17 cellular contexts compared by ENCODE assay signal in the genomic region with DNA sequence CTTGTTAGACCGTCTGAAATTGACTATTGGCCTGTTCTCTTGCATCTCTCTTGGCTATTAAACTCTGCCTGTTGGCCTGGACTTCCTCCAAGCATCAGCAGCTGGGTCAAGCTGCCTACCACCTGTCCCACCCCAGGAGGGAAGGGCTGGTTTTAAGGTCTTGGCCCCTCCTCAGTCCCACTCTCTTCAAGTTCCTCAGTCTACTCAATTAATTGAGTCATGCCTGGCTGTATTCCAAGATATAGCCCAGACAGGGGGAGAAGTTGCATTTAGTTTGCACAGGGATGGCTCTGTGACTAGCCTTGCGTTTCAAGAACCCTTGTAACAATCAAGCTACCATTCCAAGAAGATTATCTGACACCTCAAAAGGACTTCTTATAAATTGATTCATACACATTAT.
DNase-seq lines count a peak whose midpoint lies in the region; ATAC-seq and TF ChIP-seq lines count a peak whose summit lies in the region.
"Had no signal": no experiment of that assay in that cellular context is flagged by ENCODE, and none has a peak within 500 bp of the region (broad histone marks: within the 10 kb centered on the region; RNA-seq: fewer than 3 reads in every experiment).

No MANE protein-coding gene starts in this region.

- no peak overlapping the region for H3K27ac ChIP-seq in CD8-positive, alpha-beta T cell (ENCODE audit: low read depth, low read length)
- no peak overlapping the region for H3K27ac ChIP-seq in tibial nerve
- H3K27ac ChIP-seq: epithelial cell of prostate, right lobe of liver, tibial artery had no signal

- H3K27me3 Mint-ChIP-seq in CD8-positive, alpha-beta T cell (ENCODE audit: low read depth) = peaks cover 2% of the 10 kb centered on the region
- H3K27me3 Mint-ChIP-seq: activated CD8-positive, alpha-beta memory T cell treated with anti-CD3 and anti-CD28 coated beads, Interleukin-2, amount 10 ng/mL, durations not matched to agents 7 days and 5 days had no signal

- POLR2A ChIA-PET in CD8-positive, alpha-beta T cell (lab: Charles Lee) = no interaction called here

- H3K4me3 Mint-ChIP-seq in CD8-positive, alpha-beta T cell = no peak overlapping the region
- H3K4me3 Mint-ChIP-seq: activated CD8-positive, alpha-beta memory T cell treated with anti-CD3 and anti-CD28 coated beads, Interleukin-2, amount 10 ng/mL, durations not matched to agents 7 days and 5 days; activated naive CD8-positive, alpha-beta T cell treated with anti-CD3 and anti-CD28 coated beads for 36 hours had no signal

- H3K4me3 ChIP-seq in retinal pigment epithelial cell (ENCODE audit: low read length) = no peak overlapping the region
- no peak overlapping the region for H3K4me3 ChIP-seq in CD8-positive, alpha-beta T cell (ENCODE audit: low read depth, low read length)
- no peak overlapping the region for H3K4me3 ChIP-seq in tibial nerve
- H3K4me3 ChIP-seq: right lobe of liver, tibial artery had no signal

- no peak for TF ChIP-seq EP300 in tibial nerve (IDR thresholded peaks at IDR 0.05)

- no peaks in the 10 kb centered on the region for H3K27me3 ChIP-seq in CD8-positive, alpha-beta T cell (ENCODE audit: insufficient read depth, low read length)
- H3K27me3 ChIP-seq in tibial nerve = no peaks in the 10 kb centered on the region
- H3K27me3 ChIP-seq: right lobe of liver, tibial artery had no signal

- ATAC-seq in CD8-positive, alpha-beta T cell = no peak
- ATAC-seq: activated CD8-positive, alpha-beta memory T cell treated with anti-CD3 and anti-CD28 coated beads, Interleukin-2, amount 10 ng/mL, durations not matched to agents 7 days and 5 days; right lobe of liver had no signal

- 61 to 77% methylated on average over 2 of the region's 2 CpGs for WGBS in tibial nerve, 2 donors

- no peaks in the 10 kb centered on the region for H3K9me3 Mint-ChIP-seq in CD8-positive, alpha-beta T cell

- TF ChIP-seq POLR2A in tibial nerve (IDR thresholded peaks at IDR 0.05) = no peak

- H3K36me3 Mint-ChIP-seq in CD8-positive, alpha-beta T cell = no peaks in the 10 kb centered on the region
- H3K36me3 Mint-ChIP-seq: activated CD8-positive, alpha-beta memory T cell treated with anti-CD3 and anti-CD28 coated beads, Interleukin-2, amount 10 ng/mL, durations not matched to agents 7 days and 5 days; activated naive CD8-positive, alpha-beta T cell treated with anti-CD3 and anti-CD28 coated beads for 36 hours had no signal

- no peaks in the 10 kb centered on the region for H3K9me3 ChIP-seq in CD8-positive, alpha-beta T cell (ENCODE audit: low read length)
- H3K9me3 ChIP-seq in tibial nerve = no peaks in the 10 kb centered on the region
- H3K9me3 ChIP-seq: right lobe of liver, tibial artery had no signal

- H3K4me1 Mint-ChIP-seq in CD8-positive, alpha-beta T cell (ENCODE audit: low read depth) = no peaks in the 10 kb centered on the region
- H3K4me1 Mint-ChIP-seq: activated CD8-positive, alpha-beta memory T cell treated with anti-CD3 and anti-CD28 coated beads, Interleukin-2, amount 10 ng/mL, durations not matched to agents 7 days and 5 days; activated naive CD8-positive, alpha-beta T cell treated with anti-CD3 and anti-CD28 coated beads for 36 hours had no signal

- intact Hi-C loops in CD8-positive, alpha-beta T cell (cut with DNase I, micrococcal nuclease) = no loop called here

- H3K27ac Mint-ChIP-seq in CD8-positive, alpha-beta T cell = no peak overlapping the region
- H3K27ac Mint-ChIP-seq: activated CD8-positive, alpha-beta memory T cell treated with anti-CD3 and anti-CD28 coated beads, Interleukin-2, amount 10 ng/mL, durations not matched to agents 7 days and 5 days; activated naive CD8-positive, alpha-beta T cell treated with anti-CD3 and anti-CD28 coated beads for 36 hours had no signal

- TF ChIP-seq CTCF in retinal pigment epithelial cell (conservative IDR thresholded peaks at IDR 0.05; ENCODE audit: low read depth, low read length) (no peak), tibial nerve (IDR thresholded peaks at IDR 0.05) (no peak)
- TF ChIP-seq CTCF in CD8-positive, alpha-beta T cell (IDR thresholded peaks at IDR 0.05) = no peak

- CTCF ChIA-PET in CD8-positive, alpha-beta T cell (lab: Charles Lee) = no interaction called here

- H3K36me3 ChIP-seq in CD8-positive, alpha-beta T cell (ENCODE audit: insufficient read depth, low read length) = no peaks in the 10 kb centered on the region
- no peaks in the 10 kb centered on the region for H3K36me3 ChIP-seq in tibial nerve
- H3K36me3 ChIP-seq: right lobe of liver, tibial artery had no signal

- peak; percentile 14 for DNase-seq in GM03348 (ENCODE audit: low spot score)
- DNase-seq in RPMI8226 = peak; percentile 66
- DNase-seq in fibroblast of the conjunctiva (ENCODE audit: low read depth) = peak; percentile 16
- peak; percentile 28 for DNase-seq in retinal pigment epithelial cell (ENCODE audit: low read depth)
- no peak for DNase-seq in CD8-positive, alpha-beta T cell
- DNase-seq in ureter (ENCODE audit: low spot score) = no peak
- DNase-seq in tibial nerve (ENCODE audit: low spot score in 2 of 2) = no peak
- DNase-seq: activated CD8-positive, alpha-beta memory T cell treated with anti-CD3 and anti-CD28 coated beads, Interleukin-2, amount 10 ng/mL, durations not matched to agents 7 days and 5 days; activated naive CD8-positive, alpha-beta T cell treated with anti-CD3 and anti-CD28 coated beads for 36 hours; Calu3; caudate nucleus; IMR-90; NCI-H2029 treated with DMSO at 0.1 percent for 48 hours; right lobe of liver; stimulated activated naive CD4-positive, alpha-beta T cell; tibial artery had no signal

- no peaks in the 10 kb centered on the region for H3K4me1 ChIP-seq in CD8-positive, alpha-beta T cell (ENCODE audit: insufficient read depth, low read length)
- H3K4me1 ChIP-seq in tibial nerve = peaks cover 0 to 5% (median 0%) of the 10 kb centered on the region in 4 donors
- H3K4me1 ChIP-seq: right lobe of liver, tibial artery had no signal

Comparison
In these comparisons a context has a peak if more than half of its experiments do, and no peak if none do; other contexts are left out.
1. DNase-seq: peak in GM03348 (single experiment), RPMI8226 (single experiment), fibroblast of the conjunctiva (single experiment) and retinal pigment epithelial cell (single experiment); none in CD8-positive, alpha-beta T cell (0 of 7), ureter (single experiment) and tibial nerve (0 of 2).